In genomic region chr22:25403752-25404471, GRCh38 we compare ENCODE assay signal across 8 cellular contexts.
DNase-seq lines count a peak whose midpoint lies in the region; ATAC-seq and TF ChIP-seq lines count a peak whose summit lies in the region.

No MANE protein-coding gene starts in this region.

- H3K9me3 ChIP-seq in endodermal cell (ENCODE audit: control insufficient read depth, low read length) (no peaks in the 10 kb centered on the region), muscle layer of duodenum (ENCODE audit: control insufficient read depth in 1 of 2, low read length in 2 of 2) (no peaks in the 10 kb centered on the region)

- peak overlapping the region; percentile 75 for H3K4me3 Mint-ChIP-seq in endodermal cell

- H3K4me1 ChIP-seq in endodermal cell (ENCODE audit: control insufficient read depth, insufficient read depth, low read length) (no peaks in the 10 kb centered on the region), muscle layer of duodenum (ENCODE audit: control insufficient read depth in 1 of 2, insufficient read depth in 2 of 2, low read length in 2 of 2) (peaks cover 17 to 24% of the 10 kb centered on the region in 2 donors)

- H3K27ac Mint-ChIP-seq in endodermal cell, result peak overlapping the region; percentile 81

- H3K9ac ChIP-seq in endodermal cell (ENCODE audit: extremely low read depth, low read length, poor library complexity, severe bottlenecking), result peak overlapping the region; percentile 54

- H3K27ac ChIP-seq in endodermal cell (ENCODE audit: low read depth, low read length), result peak overlapping the region; percentile 29
- peak overlapping the region; percentile 76 for H3K27ac ChIP-seq in muscle layer of duodenum (ENCODE audit: low read length)

- no peaks in the 10 kb centered on the region for H3K36me3 ChIP-seq in endodermal cell (ENCODE audit: control insufficient read depth, insufficient read depth, low read length)
- H3K36me3 ChIP-seq in muscle layer of duodenum (ENCODE audit: control insufficient read depth in 1 of 2, insufficient read depth in 2 of 2, low read length in 2 of 2), result no peaks in the 10 kb centered on the region

- H3K4me1 Mint-ChIP-seq in endodermal cell, result peaks cover 19% of the 10 kb centered on the region

- H3K4me3 ChIP-seq in AG09309 (ENCODE audit: control insufficient read depth, low read depth, low read length) (peak overlapping the region; percentile 57), endodermal cell (ENCODE audit: low read length) (peak overlapping the region; percentile 90), muscle layer of duodenum (ENCODE audit: low read depth in 1 of 2, low read length in 2 of 2) (peak overlapping the region; percentile 70 to 76)

- ATAC-seq in GM19351 (IDR thresholded peaks at IDR 0.05; ENCODE audit: unreplicated experiment), result peak; percentile 38
- no peak for ATAC-seq in GM21737 (IDR thresholded peaks at IDR 0.05; ENCODE audit: unreplicated experiment)

- 23 to 24% methylated on average over 11 to 17 of the region's 17 CpGs for WGBS in endodermal cell (ENCODE audit: insufficient coverage in 1 of 2, insufficient read length in 1 of 2), 2 experiments

- H3K27me3 ChIP-seq in endodermal cell (ENCODE audit: control insufficient read depth, insufficient read depth, low read length, poor library complexity, severe bottlenecking) (no peaks in the 10 kb centered on the region), muscle layer of duodenum (ENCODE audit: low read depth, low read length) (no peaks in the 10 kb centered on the region)

- DNase-seq in AG09309 (ENCODE audit: low read depth), result peak; percentile 31
- DNase-seq in RPMI8226, result peak; percentile 15
- DNase-seq in endodermal cell, result peak; percentile 72
- no peak for DNase-seq in kidney glomerular epithelial cell (lab: John Stamatoyannopoulos, UW)
- DNase-seq in COR-L47 (lab: John Stamatoyannopoulos, UW), result no peak

- H3K9me3 Mint-ChIP-seq in endodermal cell, result no peaks in the 10 kb centered on the region

- TF ChIP-seq CTCF in AG09309 (IDR thresholded peaks at IDR 0.05; ENCODE audit: control insufficient read depth, insufficient read depth, low read depth, low read length, missing control alignments), result no peak
- no peak for TF ChIP-seq CTCF in endodermal cell (conservative IDR thresholded peaks at IDR 0.05)

- peaks cover 6% of the 10 kb centered on the region for H3K27me3 Mint-ChIP-seq in endodermal cell (ENCODE audit: insufficient read depth)

- no peaks in the 10 kb centered on the region for H3K36me3 Mint-ChIP-seq in endodermal cell (ENCODE audit: low read depth)

Comparison
In these comparisons a context has a peak if more than half of its experiments do, and no peak if none do; other contexts are left out.
1. DNase-seq: peak in AG09309 (single experiment), RPMI8226 (single experiment) and endodermal cell (single experiment); none in kidney glomerular epithelial cell (single experiment) and COR-L47 (single experiment).
2. Peak in every context shown above with its lines, with median percentiles within 50 percentile points of each other: H3K4me3 ChIP-seq.